ENCODE assay signal across 23 cellular contexts in genomic region chr10:43852644-43853214, GRCh38.
"Had no signal": no experiment of that assay in that cellular context is flagged by ENCODE, and none has a peak within 500 bp of the region (broad histone marks: within the 10 kb centered on the region; RNA-seq: fewer than 3 reads in every experiment).

No MANE protein-coding gene starts in this region.

- H3K4me1 ChIP-seq: SJCRH30 had no signal

- H3K4me3 ChIP-seq: SJCRH30 had no signal

- H3K9me3 ChIP-seq: SJCRH30, SK-N-SH had no signal

- H3K4me2 ChIP-seq: KMS-11, SK-N-SH had no signal

- H3K36me3 ChIP-seq: SJCRH30 had no signal

- ATAC-seq: activated CD4-positive, alpha-beta T cell treated with anti-CD3 and anti-CD28 coated beads for 36 hours; HepG2; Panc1 had no signal

- H3K27me3 ChIP-seq: SJCRH30 had no signal

- DNase-seq: activated CD4-positive, alpha-beta memory T cell treated with anti-CD3 and anti-CD28 coated beads, Interleukin-2, amount 10 ng/mL, durations not matched to agents 7 days and 5 days; activated CD4-positive, alpha-beta T cell treated with anti-CD3 and anti-CD28 coated beads for 36 hours; activated CD4-positive, alpha-beta T cell treated with anti-CD3 and anti-CD28 coated beads, Interleukin-2, amount 50 U/mL, for 1 hour; activated naive CD4-positive, alpha-beta T cell; activated T-cell treated with anti-CD3 and anti-CD28 coated beads, Interleukin-2, amount 50 U/mL, for 1 hour; aorta; NCI-H1092; NCI-H1417; NCI-H1930; NCI-H2171 treated with DMSO at 0.1 percent for 48 hours; NCI-H510A treated with DMSO at 0.1 percent for 48 hours; NCI-H69; NK-92 treated with Interleukin-12 subunit alpha and Interleukin-12 subunit beta, amount 100 ng/mL, for 24 hours; OCI-M1; Right ventricle myocardium superior; SJCRH30; SK-N-SH; T-helper 1 cell had no signal

- H3K27ac ChIP-seq: KMS-11, RWPE1, SJCRH30, VCaP had no signal

- H3K9ac ChIP-seq: KMS-11, SK-N-SH had no signal
